Comparison of ENCODE assay signal across 8 cellular contexts in the genomic region with DNA sequence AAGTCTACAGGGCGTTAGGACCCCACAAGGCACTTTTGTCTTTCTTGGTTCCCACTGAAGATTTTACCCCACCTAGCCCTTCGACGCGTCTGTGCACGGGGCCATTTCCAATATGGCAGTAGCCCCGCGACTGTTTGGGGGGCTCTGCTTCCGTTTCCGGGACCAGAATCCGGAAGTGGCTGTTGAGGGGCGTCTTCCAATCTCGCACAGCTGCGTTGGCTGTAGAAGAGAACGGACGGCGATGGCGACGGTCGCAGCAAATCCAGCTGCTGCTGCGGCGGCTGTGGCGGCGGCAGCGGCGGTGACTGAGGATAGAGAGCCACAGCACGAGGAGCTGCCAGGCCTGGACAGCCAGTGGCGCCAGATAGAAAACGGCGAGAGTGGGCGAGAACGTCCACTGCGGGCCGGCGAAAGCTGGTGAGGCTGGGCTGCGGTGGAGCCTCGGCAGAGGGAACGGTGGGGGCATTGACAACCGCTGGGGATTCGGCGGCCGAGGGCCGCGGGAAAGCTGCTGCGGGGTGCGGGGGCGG. TPM values are rescaled to one million over a fixed set of nuclear protein-coding genes. Genes with fewer than 3 reads are reported as not detected.
DNase-seq lines count a peak whose midpoint lies in the region; ATAC-seq and TF ChIP-seq lines count a peak whose summit lies in the region.

Gene USP11, plus strand, starts transcription at position 207 of the 530 bp plus-strand sequence. Its CDS starts 35 bp downstream, at position 242.

- TF ChIP-seq CTCF in RWPE2 (IDR thresholded peaks at IDR 0.05; ENCODE audit: poor library complexity, severe bottlenecking) (no peak), ovary (IDR thresholded peaks at IDR 0.05) (no peak)

- H3K9me3 ChIP-seq in RWPE2 (ENCODE audit: severe bottlenecking) (no peaks in the 10 kb centered on the region), ovary (no peaks in the 10 kb centered on the region)

- H3K27me3 ChIP-seq in RWPE2 (ENCODE audit: insufficient read depth, poor library complexity, severe bottlenecking) = no peaks in the 10 kb centered on the region
- H3K27me3 ChIP-seq in ovary = no peaks in the 10 kb centered on the region

- H3K36me3 ChIP-seq in RWPE2 (ENCODE audit: low read depth) = peaks cover 12% of the 10 kb centered on the region
- H3K36me3 ChIP-seq in ovary = no peaks in the 10 kb centered on the region

- peaks cover 3% of the 10 kb centered on the region for H3K4me1 ChIP-seq in RWPE2 (ENCODE audit: insufficient read depth, poor library complexity, severe bottlenecking)
- no peaks in the 10 kb centered on the region for H3K4me1 ChIP-seq in ovary (ENCODE audit: insufficient read depth)

- ATAC-seq in GM18907 (IDR thresholded peaks at IDR 0.05; ENCODE audit: unreplicated experiment) (peak; percentile 16), RWPE2 (ENCODE audit: low read depth) (peak; percentile 25; the same call in 2 of the 3 replicates), Right ventricle myocardium inferior (peak; percentile 30), HG02884 (IDR thresholded peaks at IDR 0.05; ENCODE audit: unreplicated experiment) (no peak)

- peak within 1 kb of the TSS; percentile 77 for H3K27ac ChIP-seq in RWPE2 (ENCODE audit: poor library complexity, severe bottlenecking)
- H3K27ac ChIP-seq in ovary = peak within 1 kb of the TSS; percentile 90 to 94

- no peak for TF ChIP-seq EP300 in ovary (IDR thresholded peaks at IDR 0.05)

- intact Hi-C loops in Right ventricle myocardium inferior (cut with DNase I) (loop anchor here (2.0 to 5.0 kb wide), 2 partner anchors 14 to 129 kb away; partner anchors contain the start of gene CDK16), ovary (cut with DNase I) (no loop called here)

- WGBS in ovary, 3 donors = 10 to 38% (median 32%) methylated on average over 46 of the region's 46 CpGs

- peak within 1 kb of the TSS; percentile 87 for H3K4me3 ChIP-seq in RWPE2 (ENCODE audit: severe bottlenecking)
- H3K4me3 ChIP-seq in ovary = peak within 1 kb of the TSS; percentile 67

- TF ChIP-seq POLR2A in ovary (IDR thresholded peaks at IDR 0.05) = peak; percentile 82

- peak; percentile 30 for DNase-seq in AG08395 (ENCODE audit: low spot score)
- peak; percentile 45 for DNase-seq in HT-29 (ENCODE audit: low spot score)
- DNase-seq in RWPE2 (ENCODE audit: low spot score) = no peak
- DNase-seq in activated naive CD8-positive, alpha-beta T cell treated with anti-CD3 and anti-CD28 coated beads, Interleukin-2, amount 50 U/mL, for 16 hours (ENCODE audit: low read depth, low spot score) = peak; percentile 29
- peak; percentile 77 for DNase-seq in Right ventricle myocardium inferior (ENCODE audit: missing footprints)
- peak; percentile 65 to 78 (median 76) for DNase-seq in ovary

RNA-seq across cellular contexts. Expression of gene USP11, which starts in this region (rescaled TPM):
- 13.6 and 21.2 TPM in 2 replicates for total RNA-seq in HT-29 (2014; rRNA removed; shearing (Covaris generic))
- total RNA-seq in Right ventricle myocardium inferior = 31.5 TPM
- 100 to 1,000 TPM in 5 of 7 donors, 10 to 100 TPM in 2; 55.6 to 166 (median 135) TPM for total RNA-seq in ovary
- 10 to 100 TPM; 65.6 to 87.8 TPM for polyA plus RNA-seq in ovary
